ENCODE assay signal across 8 cellular contexts in the genomic region with DNA sequence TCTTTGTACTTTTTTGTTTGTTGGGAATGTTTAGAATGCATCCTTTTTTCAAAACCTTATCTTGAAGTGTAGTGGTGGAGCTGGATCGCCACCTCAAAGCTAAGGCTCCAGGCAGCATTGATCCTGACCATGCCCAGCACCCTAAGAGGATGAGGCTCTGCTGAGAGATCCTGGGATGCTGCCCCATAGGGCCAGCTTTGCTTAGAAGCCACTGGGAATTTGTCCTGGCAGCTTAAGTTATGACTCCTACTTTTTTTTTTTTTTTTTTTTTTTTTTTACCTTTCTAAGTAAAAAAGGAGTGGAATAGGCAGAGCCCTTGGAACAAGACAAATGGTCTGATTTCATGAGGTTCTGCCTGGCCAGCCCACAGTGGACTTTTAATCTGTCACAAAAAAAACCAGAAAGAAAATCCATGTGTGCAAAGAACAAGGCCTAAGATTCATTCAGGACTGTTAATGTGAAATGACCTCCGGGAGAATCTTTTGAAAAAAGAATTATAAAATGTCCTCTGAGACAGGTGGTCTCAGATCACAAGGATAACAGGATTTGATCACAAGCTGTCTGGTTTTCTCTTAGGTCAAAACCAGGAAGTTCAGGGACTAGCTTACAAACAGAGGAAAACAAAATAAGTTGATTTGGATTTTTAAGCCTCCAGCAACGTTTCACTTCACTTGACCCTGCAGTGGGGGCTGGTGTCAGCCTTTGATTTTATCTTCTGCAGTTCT. TPM values are rescaled to one million over a fixed set of nuclear protein-coding genes. Genes with fewer than 3 reads are reported as not detected.
DNase-seq lines count a peak whose midpoint lies in the region; ATAC-seq, FAIRE-seq and TF ChIP-seq lines count a peak whose summit lies in the region.

No MANE protein-coding gene starts in this region.

- no peak overlapping the region for H3K4me3 ChIP-seq in IMR-90 (ENCODE audit: insufficient read depth, low read depth, low read length)
- H3K4me3 ChIP-seq in GM12878: peak overlapping the region; percentile 54
- no peak overlapping the region for H3K4me3 ChIP-seq in mucosa of rectum (ENCODE audit: low read length in 2 of 2)
- no peak overlapping the region for H3K4me3 ChIP-seq in neural progenitor cell

- TF ChIP-seq RAD21 in IMR-90 (IDR thresholded peaks at IDR 0.05; ENCODE audit: low read length) (no peak), GM12878 (IDR thresholded peaks at IDR 0.05; ENCODE audit: insufficient read depth, low read depth, low read length) (no peak)

- peak overlapping the region; percentile 3 for H2BK5ac ChIP-seq in IMR-90 (ENCODE audit: low read depth, low read length, poor library complexity, severe bottlenecking)

- no peaks in the 10 kb centered on the region for H3F3A ChIP-seq in neural progenitor cell (ENCODE audit: low read depth)

- no peaks in the 10 kb centered on the region for H3K9me3 Mint-ChIP-seq in neural progenitor cell

- H3K14ac ChIP-seq in IMR-90 (replicated peaks; ENCODE audit: low read depth, low read length): peak overlapping the region; percentile 2; the same call in 1 of the 2 replicates

- no peak overlapping the region for H2BK15ac ChIP-seq in IMR-90 (ENCODE audit: low read depth, low read length)

- H4K5ac ChIP-seq in IMR-90 (ENCODE audit: low read depth, low read length): no peak overlapping the region

- peaks cover 20% of the 10 kb centered on the region for H3K4me1 Mint-ChIP-seq in neural progenitor cell

- no peak overlapping the region for H3K27ac Mint-ChIP-seq in neural progenitor cell

- in situ Hi-C loops in IMR-90 (cut with MboI; ENCODE audit: low sequenced_read_pairs): no loop called here
- in situ Hi-C loops in GM12878 (cut with MboI): loop anchor here (10.0 kb wide), 1 partner anchor 79 kb away; no protein-coding TSS in a partner anchor

- H3K56ac ChIP-seq in IMR-90 (ENCODE audit: extremely low read depth, insufficient read depth, low read length): 0 out of 2 replicates have a peak overlapping the region, but pooled peaks have one; percentile 1

- no peaks in the 10 kb centered on the region for H3K27me3 Mint-ChIP-seq in neural progenitor cell (ENCODE audit: insufficient read depth, low read depth)

- peak overlapping the region; percentile 24; the same call in 1 of the 2 replicates for H3K4ac ChIP-seq in IMR-90 (ENCODE audit: low read depth, low read length)

- H3K23ac ChIP-seq in IMR-90 (ENCODE audit: low read depth, low read length): peak overlapping the region; percentile 34

- no peaks in the 10 kb centered on the region for H3K36me3 Mint-ChIP-seq in neural progenitor cell

- H3K9ac ChIP-seq in IMR-90 (ENCODE audit: low read depth, low read length) (no peak overlapping the region), GM12878 (ENCODE audit: control insufficient read depth, insufficient read depth, low read length) (peak overlapping the region; percentile 71), mucosa of rectum (ENCODE audit: low read depth in 1 of 2, low read length in 2 of 2) (peak overlapping the region in 1 of 2 donors; percentile 38), neural progenitor cell (no peak overlapping the region)

- FAIRE-seq in GM12878 (lab: Jason Lieb, UNC): no peak

- H3K79me2 ChIP-seq in GM12878 (ENCODE audit: control insufficient read depth, insufficient read depth, low read length): no peaks in the 10 kb centered on the region; the same call in 1 of the 2 replicates
- no peaks in the 10 kb centered on the region for H3K79me2 ChIP-seq in neural progenitor cell (ENCODE audit: low read depth)

- TF ChIP-seq EP300 in GM12878 (IDR thresholded peaks at IDR 0.05; ENCODE audit: borderline replicate concordance in 1 of 2, control insufficient read depth in 1 of 2, low read depth in 2 of 2, low read length in 2 of 2): no peak

- H3K9me3 ChIP-seq in IMR-90 (ENCODE audit: control insufficient read depth, insufficient read depth, low read length) (no peaks in the 10 kb centered on the region), GM12878 (replicated peaks; ENCODE audit: control insufficient read depth, insufficient read depth, low read length) (no peaks in the 10 kb centered on the region), mucosa of rectum (ENCODE audit: control insufficient read depth in 2 of 2, low read length in 2 of 2) (no peaks in the 10 kb centered on the region), neural progenitor cell (ENCODE audit: low read depth) (no peaks in the 10 kb centered on the region)

- TF ChIP-seq POLR2A in IMR-90 (IDR thresholded peaks at IDR 0.05; ENCODE audit: low read depth, low read length): no peak
- no peak for TF ChIP-seq POLR2A in GM12878 (IDR thresholded peaks at IDR 0.05; ENCODE audit: low read depth, low read length)

- TF ChIP-seq CTCF in IMR-90 (conservative IDR thresholded peaks at IDR 0.05; ENCODE audit: low read depth, low read length) (no peak), GM12878 (IDR thresholded peaks at IDR 0.05 in 2 of 3, conservative IDR thresholded peaks at IDR 0.05 in 1 of 3; ENCODE audit: control insufficient read depth in 2 of 3, extremely low read depth in 1 of 3, insufficient read depth in 1 of 3, low read depth in 3 of 3, low read length in 3 of 3) (no peak), neural progenitor cell (IDR thresholded peaks at IDR 0.05) (no peak)

- WGBS in IMR-90 (ENCODE audit: extremely low coverage in 2 of 2, insufficient read length in 1 of 2), 2 experiments: no CpG with 5 or more reads among the region's 3 CpGs
- WGBS in GM12878 (ENCODE audit: insufficient coverage, insufficient replicate concordance, low lambda C conversion rate, missing lambda C conversion rate): 16% methylated on average over 3 of the region's 3 CpGs

- RAD21 ChIA-PET in GM12878 (lab: Charles Lee; ENCODE audit: unreplicated experiment): interaction anchor here (0.6 to 11.4 kb wide), 25 partner anchors 9 to 379 kb away, joined by 3 to 331 read pairs (median 5); a partner anchor contains a TSS

- H4K8ac ChIP-seq in IMR-90 (ENCODE audit: low read depth in 2 of 2, low read length in 2 of 2): no peak overlapping the region; a peak in 1 of 4 replicates

- H2AFZ ChIP-seq in IMR-90 (replicated peaks; ENCODE audit: low read length, poor library complexity): peak overlapping the region; percentile 64
- H2AFZ ChIP-seq in GM12878 (ENCODE audit: control insufficient read depth, low read depth, low read length): peak overlapping the region; percentile 45
- H2AFZ ChIP-seq in neural progenitor cell (replicated peaks): no peak overlapping the region

- intact Hi-C loops in IMR-90 (cut with micrococcal nuclease) (no loop called here), GM12878 (cut with micrococcal nuclease; ENCODE audit: unreplicated experiment) (loop anchor here (2.0 to 5.0 kb wide), 2 partner anchors 34 to 85 kb away; no protein-coding TSS in a partner anchor)

- peak overlapping the region; percentile 50; the same call in 1 of the 2 replicates for H2AK5ac ChIP-seq in IMR-90 (ENCODE audit: low read depth, low read length)

- SMC1A ChIA-PET in GM12878 (lab: Charles Lee; ENCODE audit: uncharacterized antibody, unreplicated experiment): interaction anchor here (0.6 to 16.7 kb wide), 29 partner anchors 9 to 379 kb away, joined by 3 to 446 read pairs (median 6); a partner anchor contains a TSS

- CTCF ChIA-PET in IMR-90 (lab: Yijun Ruan, JAX): no interaction called here
- CTCF ChIA-PET in GM12878 (lab: Yijun Ruan, JAX): interaction anchor here (0.6 to 7.6 kb wide), 19 partner anchors 9 to 378 kb away, joined by 3 to 86 read pairs (median 5); no protein-coding TSS in a partner anchor

- no peak for ATAC-seq in IMR-90 (ENCODE audit: low read depth)
- ATAC-seq in GM12878: no peak
- no peak for ATAC-seq in GM21825 (IDR thresholded peaks at IDR 0.05; ENCODE audit: unreplicated experiment)
- no peak for ATAC-seq in GM21367 (IDR thresholded peaks at IDR 0.05; ENCODE audit: unreplicated experiment)

- no peak overlapping the region for H3K27ac ChIP-seq in IMR-90 (ENCODE audit: insufficient read depth, low read length)
- H3K27ac ChIP-seq in GM12878 (ENCODE audit: control insufficient read depth, insufficient read depth): peak overlapping the region; percentile 83
- peak overlapping the region; percentile 81 to 82 for H3K27ac ChIP-seq in mucosa of rectum (ENCODE audit: low read depth in 2 of 2, low read length in 2 of 2)
- H3K27ac ChIP-seq in neural progenitor cell: no peak overlapping the region

- POLR2A ChIA-PET in IMR-90 (lab: Charles Lee; ENCODE audit: unreplicated experiment): interaction anchor here (0.8 kb wide), 1 partner anchor 26 kb away, joined by 16 read pairs; a partner anchor contains a TSS
- POLR2A ChIA-PET in GM12878 (lab: Charles Lee): interaction anchor here (0.5 to 7.1 kb wide), 24 partner anchors 9 to 1111 kb away, joined by 3 to 130 read pairs (median 4); a partner anchor contains a TSS

- H3K4me2 ChIP-seq in IMR-90 (ENCODE audit: low read depth, low read length): 0 out of 2 replicates have a peak overlapping the region, but pooled peaks have one; percentile 13
- H3K4me2 ChIP-seq in GM12878 (ENCODE audit: control insufficient read depth, insufficient read depth): peak overlapping the region; percentile 67
- no peak overlapping the region for H3K4me2 ChIP-seq in neural progenitor cell

- H3K9me1 ChIP-seq in IMR-90 (ENCODE audit: insufficient read depth, low read length): peaks cover 5% of the 10 kb centered on the region; the same call in 1 of the 2 replicates

- dilution Hi-C loops in IMR-90 (cut with HindIII; ENCODE audit: low sequenced_read_pairs, unreplicated experiment): no loop called here

- H4K20me1 ChIP-seq in IMR-90 (ENCODE audit: insufficient read depth, low read length) (no peaks in the 10 kb centered on the region), GM12878 (ENCODE audit: control insufficient read depth, insufficient read depth) (no peaks in the 10 kb centered on the region), neural progenitor cell (ENCODE audit: low read depth) (no peaks in the 10 kb centered on the region)

- no peak overlapping the region for H2AK9ac ChIP-seq in IMR-90 (replicated peaks; ENCODE audit: low read depth, low read length, poor library complexity)

- H3K36me3 ChIP-seq in IMR-90 (ENCODE audit: control insufficient read depth, insufficient read depth, low read length) (no peaks in the 10 kb centered on the region), GM12878 (ENCODE audit: control insufficient read depth in 2 of 2, insufficient read depth in 2 of 2, low read length in 1 of 2) (no peaks in the 10 kb centered on the region), mucosa of rectum (ENCODE audit: control insufficient read depth in 2 of 2, insufficient read depth in 2 of 2, low read length in 2 of 2) (no peaks in the 10 kb centered on the region), neural progenitor cell (no peaks in the 10 kb centered on the region)

- DNase-seq in AG08395 (ENCODE audit: low spot score) (peak; percentile 17), IMR-90 (no peak), GM12878 (ENCODE audit: low read depth, low spot score) (no peak), GDM1 (lab: John Stamatoyannopoulos, UW) (no peak), neural progenitor cell (ENCODE audit: low spot score) (no peak)

- no peaks in the 10 kb centered on the region for H3K79me1 ChIP-seq in IMR-90 (ENCODE audit: low read depth in 1 of 2, low read length in 2 of 2)

- H3K27me3 ChIP-seq in IMR-90 (ENCODE audit: control insufficient read depth, insufficient read depth, low read length) (no peaks in the 10 kb centered on the region), GM12878 (replicated peaks in 1 of 2; ENCODE audit: control insufficient read depth in 2 of 2, insufficient read depth in 2 of 2, low read length in 1 of 2) (no peaks in the 10 kb centered on the region), mucosa of rectum (ENCODE audit: control insufficient read depth in 2 of 2, insufficient read depth in 2 of 2, low read length in 2 of 2) (no peaks in the 10 kb centered on the region), neural progenitor cell (no peaks in the 10 kb centered on the region)

- peak overlapping the region; percentile 37; the same call in 1 of the 2 replicates for H2BK120ac ChIP-seq in IMR-90 (ENCODE audit: low read depth, low read length)

- H3K4me1 ChIP-seq in IMR-90 (ENCODE audit: control insufficient read depth, insufficient read depth, low read length) (peaks cover 12% of the 10 kb centered on the region), GM12878 (ENCODE audit: control insufficient read depth, insufficient read depth, low read length) (peaks cover 79% of the 10 kb centered on the region), mucosa of rectum (ENCODE audit: control insufficient read depth in 2 of 2, insufficient read depth in 2 of 2, low read length in 2 of 2) (peaks cover 30 to 40% of the 10 kb centered on the region in 2 donors), neural progenitor cell (peaks cover 6% of the 10 kb centered on the region)

- H3K4me3 Mint-ChIP-seq in neural progenitor cell: no peak overlapping the region

- H2BK20ac ChIP-seq in IMR-90 (ENCODE audit: low read depth, low read length): no peak overlapping the region; the same call in 1 of the 2 replicates

- no peak overlapping the region for H4K91ac ChIP-seq in IMR-90 (ENCODE audit: insufficient read depth, low read depth, low read length)

- no peak overlapping the region; the same call in 1 of the 2 replicates for H3K18ac ChIP-seq in IMR-90 (ENCODE audit: low read depth, low read length)

- no TSS peak for BruUV-seq in IMR-90 (replicated peaks; lab: Mats Ljungman, UMichigan)
- BruUV-seq in GM12878 (replicated peaks; lab: Mats Ljungman, UMichigan): TSS peak; percentile 98

RNA-seq across cellular contexts. Expression of a gene that starts 26.0 kb away (rescaled TPM):
- 18.1 and 35.3 TPM in 2 replicates for total RNA-seq in IMR-90 (2012; rRNA removed)
- polyA plus RNA-seq in IMR-90 (2012; rRNA removed): 34.4 and 43.6 TPM in 2 replicates
- polyA plus RNA-seq in IMR-90 (2012; cell fraction: cytosol; rRNA removed): 4.0 and 6.2 TPM in 2 replicates
- 0.72 and 9.5 TPM in 2 replicates for polyA plus RNA-seq in IMR-90 (2012; cell fraction: nucleus; rRNA removed; ENCODE audit: low replicate concordance)
- total RNA-seq in GM12878 (2013; cell fraction: nucleolus; rRNA removed): 52.4 and 56.6 TPM in 2 replicates
- total RNA-seq in GM12878 (2014; rRNA removed): 41.6 and 53.4 TPM in 2 replicates
- 38.4 and 42.2 TPM in 2 replicates for total RNA-seq in GM12878 (2014; rRNA removed; fragmentation: Illumina TruSeq; extraction: Trizol)
- 141 TPM in 2 replicates for total RNA-seq in GM12878 (2021)
- polyA plus RNA-seq in GM12878 (2011; ENCODE audit: low read depth): 81.1 TPM
- 141 and 206 TPM in 2 replicates for polyA plus RNA-seq in GM12878 (2011; rRNA removed)
- polyA plus RNA-seq in GM12878 (2011; cell fraction: cytosol; rRNA removed): 43.4 and 49.4 TPM in 2 replicates
- 31.2 and 34.0 TPM in 2 replicates for polyA plus RNA-seq in GM12878 (2011; cell fraction: nucleus; rRNA removed)
- 144 and 163 TPM in 2 replicates for polyA plus RNA-seq in GM12878 (2012)
- polyA plus RNA-seq in GM12878 (2014; fragmentation: Illumina TruSeq; extraction: Trizol): 213 and 259 TPM in 2 replicates
- polyA plus RNA-seq in GM12878 (2014; fragmentation: Nextera tagmentation; extraction: Ambion mirVana): 10 to 100 TPM; 71.8 to 93.7 TPM
- polyA plus RNA-seq in GM12878 (2014; rRNA removed): 86.4 and 106 TPM in 2 replicates
- polyA plus RNA-seq in GM12878 (2016; fragmentation: Nextera tagmentation; extraction: Ambion mirVana): 10 to 100 TPM; 76.7 to 78.4 TPM
- polyA minus RNA-seq in GM12878 (2011; rRNA and poly(A)+ RNA removed): 29.2 and 61.7 TPM in 2 replicates
- polyA minus RNA-seq in GM12878 (2011; cell fraction: cytosol; rRNA and poly(A)+ RNA removed): 20.2 and 26.1 TPM in 2 replicates
- polyA minus RNA-seq in GM12878 (2011; cell fraction: nucleus; rRNA and poly(A)+ RNA removed): 10.6 and 17.6 TPM in 2 replicates
- 10.4 and 27.5 TPM in 2 replicates for total RNA-seq in neural progenitor cell (ENCODE audit: low replicate concordance)

Comparison
In these comparisons a context has a peak if more than half of its experiments do, and no peak if none do; other contexts are left out.
1. H3K27ac ChIP-seq: peak in GM12878 (single experiment) and mucosa of rectum (2 of 2); none in IMR-90 (single experiment) and neural progenitor cell (single experiment).